8 cellular contexts compared by ENCODE assay signal in genomic region chr11:65334696-65335295, GRCh38. TPM values are rescaled to one million over a fixed set of nuclear protein-coding genes. Genes with fewer than 3 reads are reported as not detected.
DNase-seq lines count a peak whose midpoint lies in the region; ATAC-seq, FAIRE-seq and TF ChIP-seq lines count a peak whose summit lies in the region.

No MANE protein-coding gene starts in this region.

- no peaks in the 10 kb centered on the region for H3K36me3 ChIP-seq in cardiac muscle cell
- H3K36me3 ChIP-seq in astrocyte (ENCODE audit: insufficient read depth, low read length), result no peaks in the 10 kb centered on the region
- peaks cover 0 to 6% of the 10 kb centered on the region in 2 donors for H3K36me3 ChIP-seq in lung (ENCODE audit: control insufficient read depth in 2 of 2, insufficient read depth in 2 of 2, low read length in 2 of 2)
- H3K36me3 ChIP-seq in upper lobe of right lung, result peaks cover 12% of the 10 kb centered on the region

- peak overlapping the region; percentile 92 for H3K9ac ChIP-seq in astrocyte (ENCODE audit: low read length)

- peaks cover 1% of the 10 kb centered on the region for H3K36me3 Mint-ChIP-seq in astrocyte (ENCODE audit: low read depth, unreplicated experiment)

- H2AFZ ChIP-seq in astrocyte (ENCODE audit: low read depth, low read length), result no peak overlapping the region

- TF ChIP-seq CTCF in cardiac muscle cell (IDR thresholded peaks at IDR 0.05; ENCODE audit: low read depth, low read length) (no peak), astrocyte (IDR thresholded peaks at IDR 0.05; ENCODE audit: insufficient read depth, low read depth, low read length) (no peak), lung (IDR thresholded peaks at IDR 0.05; ENCODE audit: control extremely low read depth, extremely low read depth) (no peak), upper lobe of right lung (IDR thresholded peaks at IDR 0.05) (no peak)

- H3K27me3 Mint-ChIP-seq in astrocyte (ENCODE audit: low read depth, unreplicated experiment), result no peaks in the 10 kb centered on the region

- H3K9me3 ChIP-seq in cardiac muscle cell (ENCODE audit: low read depth) (no peaks in the 10 kb centered on the region), astrocyte (ENCODE audit: insufficient read depth, low read depth, low read length) (no peaks in the 10 kb centered on the region), lung (ENCODE audit: control insufficient read depth in 2 of 2, insufficient read depth in 1 of 2, low read length in 1 of 2) (no peaks in the 10 kb centered on the region), upper lobe of right lung (no peaks in the 10 kb centered on the region)

- WGBS in lung, 2 donors, result 25 to 26% methylated on average over 5 of the region's 5 CpGs

- no peak for DNase-seq in cardiac muscle cell (ENCODE audit: low read depth in 1 of 2, low spot score in 1 of 2)
- no peak for DNase-seq in Right ventricle myocardium inferior (ENCODE audit: missing footprints)
- no peak for DNase-seq in astrocyte (ENCODE audit: low read depth)
- DNase-seq in lung (ENCODE audit: low spot score), result no peak
- DNase-seq in upper lobe of right lung, result no peak
- DNase-seq in NCI-H1048 (lab: John Stamatoyannopoulos, UW), result no peak
- DNase-seq in NCI-H446 treated with DMSO at 0.1 percent for 48 hours (lab: John Stamatoyannopoulos, UW), result no peak
- no peak for DNase-seq in HK-2 (ENCODE audit: unreplicated experiment)

- H3K9me3 Mint-ChIP-seq in astrocyte (ENCODE audit: unreplicated experiment), result no peaks in the 10 kb centered on the region

- intact Hi-C loops in Right ventricle myocardium inferior (cut with DNase I) (no loop called here), upper lobe of right lung (cut with DNase I) (no loop called here)

- H3K4me1 Mint-ChIP-seq in astrocyte (ENCODE audit: low read depth, unreplicated experiment), result peaks cover 13% of the 10 kb centered on the region

- H3K4me3 Mint-ChIP-seq in astrocyte (ENCODE audit: unreplicated experiment), result peak overlapping the region; percentile 88

- H3K27ac Mint-ChIP-seq in astrocyte (ENCODE audit: unreplicated experiment), result peak overlapping the region; percentile 2

- H3K4me2 ChIP-seq in astrocyte (ENCODE audit: low read length), result peak overlapping the region; percentile 94

- H3K79me2 ChIP-seq in astrocyte (ENCODE audit: insufficient read depth, low read length), result peaks cover 60% of the 10 kb centered on the region

- peaks cover 46% of the 10 kb centered on the region for H4K20me1 ChIP-seq in astrocyte (ENCODE audit: insufficient read depth, low read length)

- H3K27ac ChIP-seq in cardiac muscle cell (peak overlapping the region; percentile 83), astrocyte (ENCODE audit: low read depth, low read length) (peak overlapping the region; percentile 83), lung (ENCODE audit: low read depth in 1 of 2, low read length in 1 of 2) (no peak overlapping the region), upper lobe of right lung (no peak overlapping the region)

- no peaks in the 10 kb centered on the region for H3K27me3 ChIP-seq in cardiac muscle cell
- H3K27me3 ChIP-seq in astrocyte (ENCODE audit: insufficient read depth, low read length), result no peaks in the 10 kb centered on the region
- H3K27me3 ChIP-seq in lung (ENCODE audit: control insufficient read depth, insufficient read depth), result no peaks in the 10 kb centered on the region
- no peaks in the 10 kb centered on the region for H3K27me3 ChIP-seq in upper lobe of right lung

- FAIRE-seq in astrocyte (lab: Jason Lieb, UNC), result no peak

- no peak for ATAC-seq in Right ventricle myocardium inferior
- ATAC-seq in lung (ENCODE audit: insufficient read depth, low FRiP score), result no peak
- ATAC-seq in upper lobe of right lung, result no peak

- no peaks in the 10 kb centered on the region for H3K4me1 ChIP-seq in cardiac muscle cell (ENCODE audit: low read depth)
- H3K4me1 ChIP-seq in astrocyte (ENCODE audit: insufficient read depth, low read length), result peaks cover 14% of the 10 kb centered on the region
- H3K4me1 ChIP-seq in lung (ENCODE audit: control insufficient read depth in 2 of 2, insufficient read depth in 2 of 2, low read length in 2 of 2), result peaks cover 0 to 11% of the 10 kb centered on the region in 2 donors
- peaks cover 16% of the 10 kb centered on the region for H3K4me1 ChIP-seq in upper lobe of right lung

- H3K4me3 ChIP-seq in cardiac muscle cell, result peak overlapping the region; percentile 78
- peak overlapping the region; percentile 80 for H3K4me3 ChIP-seq in astrocyte (ENCODE audit: insufficient read depth, low read depth, low read length)
- peak overlapping the region; percentile 94 for H3K4me3 ChIP-seq in lung
- H3K4me3 ChIP-seq in upper lobe of right lung, result peak overlapping the region; percentile 94

RNA-seq across cellular contexts. Expression of gene DPF2, which starts 1.1 kb away (rescaled TPM):
- 57.3 and 86.1 TPM in 2 replicates for total RNA-seq in cardiac muscle cell
- 83.9 and 130 TPM in 2 replicates for polyA plus RNA-seq in cardiac muscle cell
- 51.6 TPM for total RNA-seq in Right ventricle myocardium inferior
- total RNA-seq in astrocyte, result 58.5 and 66.4 TPM in 2 replicates
- total RNA-seq in lung, result 10 to 100 TPM; 44.6 to 53.2 TPM
- 10 to 100 TPM; 21.5 to 25.0 TPM for polyA plus RNA-seq in lung
- total RNA-seq in upper lobe of right lung, result 53.7 TPM

RNA-seq across cellular contexts. Expression of gene TIGD3, which starts 19.8 kb away (rescaled TPM):
- total RNA-seq in cardiac muscle cell (1.7 and 2.9 TPM in 2 replicates), Right ventricle myocardium inferior (0.54 TPM), astrocyte (0.20 and 0.29 TPM in 2 replicates), lung (under 1 TPM in 1 of 2 donors, not detected in 1; 0.21 TPM), upper lobe of right lung (0.43 TPM)
- polyA plus RNA-seq in cardiac muscle cell (0.88 and 1.2 TPM in 2 replicates), lung (under 1 TPM; 0.24 to 0.27 TPM)

RNA-seq across cellular contexts. Expression of gene CDC42EP2, which starts 20.1 kb away (rescaled TPM):
- 1.1 and 2.1 TPM in 2 replicates for total RNA-seq in cardiac muscle cell
- polyA plus RNA-seq in cardiac muscle cell, result 0.26 and 1.5 TPM in 2 replicates
- 16.7 TPM for total RNA-seq in Right ventricle myocardium inferior
- 23.0 and 26.7 TPM in 2 replicates for total RNA-seq in astrocyte
- total RNA-seq in lung, result 10 to 100 TPM in 1 of 2 donors, 1 to 10 TPM in 1; 9.2 to 28.9 TPM
- polyA plus RNA-seq in lung, result 10 to 100 TPM; 23.4 to 35.0 TPM
- 27.5 TPM for total RNA-seq in upper lobe of right lung

RNA-seq across cellular contexts. Expression of gene SLC25A45, which starts 47.6 kb away (rescaled TPM):
- total RNA-seq in cardiac muscle cell (3.0 and 4.8 TPM in 2 replicates), Right ventricle myocardium inferior (5.6 TPM), astrocyte (1.9 and 2.6 TPM in 2 replicates), lung (10 to 100 TPM in 1 of 2 donors, 1 to 10 TPM in 1; 7.3 to 15.6 TPM), upper lobe of right lung (11.5 TPM)
- polyA plus RNA-seq in cardiac muscle cell (4.5 and 10.5 TPM in 2 replicates), lung (1 to 10 TPM; 5.5 to 9.0 TPM)

RNA-seq across cellular contexts. Expression of gene FRMD8, which starts 51.6 kb away (rescaled TPM):
- 36.3 and 64.6 TPM in 2 replicates for total RNA-seq in cardiac muscle cell
- 26.8 and 32.6 TPM in 2 replicates for polyA plus RNA-seq in cardiac muscle cell
- 8.2 TPM for total RNA-seq in Right ventricle myocardium inferior
- 61.2 and 76.3 TPM in 2 replicates for total RNA-seq in astrocyte
- total RNA-seq in lung, result 10 to 100 TPM; 18.5 to 39.9 TPM
- polyA plus RNA-seq in lung, result 10 to 100 TPM; 15.8 to 25.7 TPM
- 37.1 TPM for total RNA-seq in upper lobe of right lung

Comparison
In these comparisons a context has a peak if more than half of its experiments do, and no peak if none do; other contexts are left out.
1. H3K27ac ChIP-seq: peak in cardiac muscle cell (single experiment) and astrocyte (single experiment); none in lung (0 of 2) and upper lobe of right lung (single experiment).
2. Peak in every context shown above with its lines, with median percentiles within 50 percentile points of each other: H3K4me3 ChIP-seq.